In the genomic region with DNA sequence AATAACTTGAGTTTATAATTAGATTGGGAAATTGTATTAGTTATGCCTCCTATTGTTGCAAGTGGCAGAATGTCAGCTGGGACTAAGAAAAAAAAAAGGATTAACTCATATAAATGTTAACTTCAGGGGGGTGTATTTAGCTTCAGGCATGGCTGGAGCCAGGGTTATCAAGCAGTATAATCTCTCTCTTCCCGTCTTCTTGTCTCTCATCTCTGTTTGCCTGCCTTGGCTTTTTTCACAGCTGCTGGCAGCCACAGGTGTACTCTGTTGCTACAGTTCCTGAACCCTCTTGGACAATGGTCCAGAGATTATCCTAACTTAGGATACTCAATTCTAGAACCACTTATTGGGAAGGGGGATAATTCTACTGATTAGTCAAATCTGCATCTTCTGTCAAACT, we compare ENCODE assay signal across 24 cellular contexts.
"Had no signal": no experiment of that assay in that cellular context is flagged by ENCODE, and none has a peak within 500 bp of the region (broad histone marks: within the 10 kb centered on the region; RNA-seq: fewer than 3 reads in every experiment).

No MANE protein-coding gene starts in this region.

- H3K9me3 ChIP-seq: ovary, psoas muscle, right lobe of liver, sigmoid colon, stomach, thoracic aorta, thyroid gland, tibial nerve, upper lobe of left lung, vagina had no signal

- H3K27me3 ChIP-seq: neural progenitor cell, ovary, right lobe of liver, sigmoid colon, stomach, thyroid gland, tibial nerve, upper lobe of left lung, vagina had no signal

- H3K27ac ChIP-seq: neural progenitor cell, ovary, parathyroid adenoma, psoas muscle, right lobe of liver, sigmoid colon, stomach, thoracic aorta, thyroid gland, tibial nerve, upper lobe of left lung, vagina had no signal

- DNase-seq: occipital lobe; ovary; posterior cingulate gyrus; psoas muscle; right cardiac atrium; right lobe of liver; sigmoid colon; small intestine; stimulated activated CD4-positive, alpha-beta T cell treated with anti-CD3 and anti-CD28 coated beads, Interleukin-15, amount 100 ng/mL, for 24 hours; stimulated activated CD4-positive, alpha-beta T cell treated with anti-CD3 and anti-CD28 coated beads, Interleukin-2, amount 100 ng/mL, for 24 hours; stimulated activated CD4-positive, alpha-beta T cell treated with anti-CD3 and anti-CD28 coated beads, Interleukin-2, amount 100 ng/mL, for 48 hours; stimulated activated CD4-positive, alpha-beta T cell treated with anti-CD3 and anti-CD28 coated beads, Interleukin-4, amount 100 ng/mL, for 24 hours; stimulated activated naive B cell treated with anti-CD40 and anti-IgM and Interleukin-4, amounts not matched to agents 10 μg/mL and 1 μg/mL and 100 μg/mL, for 72 hours; stimulated activated naive CD4-positive, alpha-beta T cell treated with Interleukin-2 at 50 U/mL for 16 hours; stomach; thyroid gland; trophoblast cell; upper lobe of left lung had no signal

- ATAC-seq: psoas muscle; right cardiac atrium; right lobe of liver; stimulated activated effector memory CD8-positive, alpha-beta T cell treated with anti-CD3 and anti-CD28 coated beads, Interleukin-12 subunit alpha, Interleukin-12 subunit beta, amount 100 ng/mL, for 72 hours; stimulated activated naive B cell treated with anti-CD40 and anti-IgM and Interleukin-4, amounts not matched to agents 10 μg/mL and 1 μg/mL and 100 μg/mL, for 72 hours had no signal

- H3K36me3 ChIP-seq: neural progenitor cell, ovary, right lobe of liver, sigmoid colon, stomach, thoracic aorta, thyroid gland, tibial nerve, upper lobe of left lung, vagina had no signal

- H3K4me1 ChIP-seq: parathyroid adenoma, psoas muscle, right lobe of liver, sigmoid colon, stomach, thyroid gland, upper lobe of left lung, vagina had no signal

- H3K4me3 ChIP-seq: neural progenitor cell, ovary, psoas muscle, right lobe of liver, sigmoid colon, stomach, thoracic aorta, thyroid gland, tibial nerve, upper lobe of left lung, vagina had no signal
